1 cellular context compared by ENCODE assay signal in genomic region chr20:41643504-41643938, GRCh38.
TF ChIP-seq lines count a peak whose summit lies in the region.

No MANE protein-coding gene starts in this region.

TF ChIP-seq in H1, 55 proteins besides CTCF, POLR2A, EP300 and RAD21:
- TF ChIP-seq CTBP2 (IDR thresholded peaks at IDR 0.05; ENCODE audit: borderline replicate concordance, insufficient read depth, insufficient read length, low read length), result no peak
- peak; percentile 51; the same call in 1 of the 2 replicates for TF ChIP-seq MAFK (IDR thresholded peaks at IDR 0.05; ENCODE audit: low read depth, low read length)
- TF ChIP-seq BACH1 (IDR thresholded peaks at IDR 0.05; ENCODE audit: low read length), result peak; percentile 91
- TF ChIP-seq SRF (IDR thresholded peaks at IDR 0.05; ENCODE audit: low read depth, low read length), result no peak
- TF ChIP-seq E2F6 (IDR thresholded peaks at IDR 0.05), result no peak
